In the genomic region with DNA sequence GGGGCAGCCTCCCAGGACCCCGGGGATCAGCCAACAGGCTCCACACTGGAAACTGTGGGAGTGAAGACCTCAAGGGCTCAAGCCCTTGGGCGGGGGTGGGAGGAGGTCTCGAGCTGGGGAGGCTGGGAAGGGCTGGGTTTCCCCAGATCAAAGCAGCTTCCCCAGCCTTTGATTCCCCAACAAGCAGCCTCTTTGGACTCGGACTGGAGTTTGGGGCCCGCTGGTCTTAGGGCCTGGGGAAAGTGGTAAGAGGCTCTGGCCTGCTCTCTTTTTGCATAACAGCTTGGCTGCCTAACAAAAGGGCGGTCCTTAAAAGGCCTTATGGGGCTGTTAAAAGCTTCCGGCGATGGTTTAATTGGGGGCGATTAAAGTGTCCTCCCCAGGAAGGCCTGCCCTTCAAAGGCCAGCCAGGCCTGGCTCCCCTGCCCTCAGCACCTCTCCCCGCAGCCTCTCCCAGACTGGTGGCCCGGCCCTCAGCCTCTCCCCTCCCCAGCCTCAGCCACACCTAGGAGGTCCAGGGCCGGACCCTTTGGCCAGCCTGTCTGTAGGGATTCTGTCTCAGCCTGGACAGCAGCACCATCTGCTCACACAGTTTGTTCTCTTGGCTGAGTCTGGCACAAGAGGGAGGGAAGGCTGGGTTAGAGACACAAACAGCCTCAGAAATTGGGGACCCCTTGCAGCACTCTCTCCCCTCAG, we compare ENCODE assay signal across 12 cellular contexts. TPM values are rescaled to one million over a fixed set of nuclear protein-coding genes. Genes with fewer than 3 reads are reported as not detected.
DNase-seq lines count a peak whose midpoint lies in the region; ATAC-seq and TF ChIP-seq lines count a peak whose summit lies in the region.
"Had no signal": no experiment of that assay in that cellular context is flagged by ENCODE, and none has a peak within 500 bp of the region (broad histone marks: within the 10 kb centered on the region; RNA-seq: fewer than 3 reads in every experiment).

No MANE protein-coding gene starts in this region.

- H3K4me3 Mint-ChIP-seq in activated T-helper 1 cell treated with anti-CD3 and anti-CD28 coated beads, Interleukin-12 subunit alpha, Interleukin-12 subunit beta, Interleukin-2, Interleukin-4 antibody, amounts not matched to agents 30 ng/mL and 10 ng/mL and 1 ng/mL, durations not matched to agents 14 hours and 24 hours and 36 hours = no peak overlapping the region
- no peak overlapping the region for H3K4me3 Mint-ChIP-seq in stimulated activated memory B cell treated with anti-CD40 and anti-IgM and Interleukin-4, amounts not matched to agents 10 μg/mL and 1 μg/mL and 100 μg/mL, for 72 hours

- H3K9me3 Mint-ChIP-seq in activated T-helper 1 cell treated with anti-CD3 and anti-CD28 coated beads, Interleukin-12 subunit alpha, Interleukin-12 subunit beta, Interleukin-2, Interleukin-4 antibody, amounts not matched to agents 30 ng/mL and 10 ng/mL and 1 ng/mL, durations not matched to agents 14 hours and 24 hours and 36 hours = no peaks in the 10 kb centered on the region
- no peaks in the 10 kb centered on the region for H3K9me3 Mint-ChIP-seq in stimulated activated memory B cell treated with anti-CD40 and anti-IgM and Interleukin-4, amounts not matched to agents 10 μg/mL and 1 μg/mL and 100 μg/mL, for 72 hours

- no peak overlapping the region for H3K27ac ChIP-seq in left lung
- H3K27ac ChIP-seq: epithelial cell of prostate, pancreas, suprapubic skin had no signal

- peaks cover 0 to 6% of the 10 kb centered on the region in 2 donors for H3K4me1 ChIP-seq in left lung
- H3K4me1 ChIP-seq: pancreas had no signal

- peak overlapping the region; percentile 29 for H3K27ac Mint-ChIP-seq in activated T-helper 1 cell treated with anti-CD3 and anti-CD28 coated beads, Interleukin-12 subunit alpha, Interleukin-12 subunit beta, Interleukin-2, Interleukin-4 antibody, amounts not matched to agents 30 ng/mL and 10 ng/mL and 1 ng/mL, durations not matched to agents 14 hours and 24 hours and 36 hours
- H3K27ac Mint-ChIP-seq in stimulated activated memory B cell treated with anti-CD40 and anti-IgM and Interleukin-4, amounts not matched to agents 10 μg/mL and 1 μg/mL and 100 μg/mL, for 72 hours = peak overlapping the region; percentile 38

- H3K27me3 ChIP-seq in H7 (ENCODE audit: control insufficient read depth, insufficient read depth, low read length) = no peaks in the 10 kb centered on the region
- H3K27me3 ChIP-seq in left lung = no peaks in the 10 kb centered on the region
- H3K27me3 ChIP-seq: pancreas, suprapubic skin had no signal

- H3K4me3 ChIP-seq in H7 (ENCODE audit: insufficient read depth, low read depth, low read length) (no peak overlapping the region), left lung (no peak overlapping the region)
- H3K4me3 ChIP-seq: pancreas, suprapubic skin had no signal

- intact Hi-C loops in activated T-helper 1 cell treated with anti-CD3 and anti-CD28 coated beads, Interleukin-12 subunit alpha, Interleukin-12 subunit beta, Interleukin-2, Interleukin-4 antibody, amounts not matched to agents 30 ng/mL and 10 ng/mL and 1 ng/mL, durations not matched to agents 14 hours and 24 hours and 36 hours (cut with micrococcal nuclease) = no loop called here
- intact Hi-C loops in left lung (cut with DNase I) = no loop called here

- H3K36me3 Mint-ChIP-seq in activated T-helper 1 cell treated with anti-CD3 and anti-CD28 coated beads, Interleukin-12 subunit alpha, Interleukin-12 subunit beta, Interleukin-2, Interleukin-4 antibody, amounts not matched to agents 30 ng/mL and 10 ng/mL and 1 ng/mL, durations not matched to agents 14 hours and 24 hours and 36 hours (ENCODE audit: low read depth) = no peaks in the 10 kb centered on the region
- no peaks in the 10 kb centered on the region for H3K36me3 Mint-ChIP-seq in stimulated activated memory B cell treated with anti-CD40 and anti-IgM and Interleukin-4, amounts not matched to agents 10 μg/mL and 1 μg/mL and 100 μg/mL, for 72 hours

- no peak for TF ChIP-seq CTCF in left lung (IDR thresholded peaks at IDR 0.05)

- peak; percentile 46 for ATAC-seq in left lung
- ATAC-seq in stimulated activated memory B cell treated with anti-CD40 and anti-IgM and Interleukin-4, amounts not matched to agents 10 μg/mL and 1 μg/mL and 100 μg/mL, for 72 hours = no peak

- H3K9me3 ChIP-seq in left lung = no peaks in the 10 kb centered on the region
- H3K9me3 ChIP-seq: pancreas, suprapubic skin had no signal

- peak; percentile 73 for DNase-seq in H7
- DNase-seq in activated T-helper 1 cell treated with anti-CD3 and anti-CD28 coated beads, Interleukin-12 subunit alpha, Interleukin-12 subunit beta, Interleukin-2, Interleukin-4 antibody, amounts not matched to agents 30 ng/mL and 10 ng/mL and 1 ng/mL, durations not matched to agents 14 hours and 24 hours and 36 hours (ENCODE audit: low spot score) = no peak
- no peak for DNase-seq in left lung
- DNase-seq in retina = no peak
- DNase-seq in T1000 (lab: John Stamatoyannopoulos, UW) = no peak
- DNase-seq in pons (ENCODE audit: low spot score) = no peak
- DNase-seq: NCI-H1105, NCI-H774, pancreas had no signal

- H3K27me3 Mint-ChIP-seq in activated T-helper 1 cell treated with anti-CD3 and anti-CD28 coated beads, Interleukin-12 subunit alpha, Interleukin-12 subunit beta, Interleukin-2, Interleukin-4 antibody, amounts not matched to agents 30 ng/mL and 10 ng/mL and 1 ng/mL, durations not matched to agents 14 hours and 24 hours and 36 hours (ENCODE audit: insufficient read depth) = peaks cover 2% of the 10 kb centered on the region
- H3K27me3 Mint-ChIP-seq in stimulated activated memory B cell treated with anti-CD40 and anti-IgM and Interleukin-4, amounts not matched to agents 10 μg/mL and 1 μg/mL and 100 μg/mL, for 72 hours = no peaks in the 10 kb centered on the region

- no peaks in the 10 kb centered on the region for H3K36me3 ChIP-seq in H7 (replicated peaks; ENCODE audit: control insufficient read depth, insufficient read depth, low read length)
- H3K36me3 ChIP-seq in left lung = no peaks in the 10 kb centered on the region
- H3K36me3 ChIP-seq: pancreas, suprapubic skin had no signal

- H3K4me1 Mint-ChIP-seq in activated T-helper 1 cell treated with anti-CD3 and anti-CD28 coated beads, Interleukin-12 subunit alpha, Interleukin-12 subunit beta, Interleukin-2, Interleukin-4 antibody, amounts not matched to agents 30 ng/mL and 10 ng/mL and 1 ng/mL, durations not matched to agents 14 hours and 24 hours and 36 hours (ENCODE audit: low read depth) = peaks cover 31% of the 10 kb centered on the region
- H3K4me1 Mint-ChIP-seq in stimulated activated memory B cell treated with anti-CD40 and anti-IgM and Interleukin-4, amounts not matched to agents 10 μg/mL and 1 μg/mL and 100 μg/mL, for 72 hours = peaks cover 5% of the 10 kb centered on the region

RNA-seq across cellular contexts. Expression of a gene that starts 39.6 kb away (rescaled TPM):
- total RNA-seq in H7 (2014; rRNA removed; shearing (Covaris generic)) = 9.5 and 12.0 TPM in 2 replicates
- 92.3 TPM in 2 replicates for total RNA-seq in activated T-helper 1 cell treated with anti-CD3 and anti-CD28 coated beads, Interleukin-12 subunit alpha, Interleukin-12 subunit beta, Interleukin-2, Interleukin-4 antibody, amounts not matched to agents 30 ng/mL and 10 ng/mL and 1 ng/mL, durations not matched to agents 14 hours and 24 hours and 36 hours
- total RNA-seq in left lung = 100 to 1,000 TPM in 1 of 2 donors, 10 to 100 TPM in 1; 72.2 to 112 TPM
